In genomic region chr9:35756275-35756742, GRCh38 we compare ENCODE assay signal across 6 cellular contexts. TPM values are rescaled to one million over a fixed set of nuclear protein-coding genes. Genes with fewer than 3 reads are reported as not detected.
DNase-seq lines count a peak whose midpoint lies in the region; TF ChIP-seq lines count a peak whose summit lies in the region.

No MANE protein-coding gene starts in this region.

- intact Hi-C loops in cardiac septum (cut with DNase I) = no loop called here
- intact Hi-C loops in activated naive CD4-positive, alpha-beta T cell treated with anti-CD3 and anti-CD28 coated beads for 36 hours (cut with micrococcal nuclease) = loop anchor here (1.0 to 2.0 kb wide), 3 partner anchors 24 to 72 kb away; partner anchors contain the start of genes CREB3, FAM221B, HINT2 and TLN1
- intact Hi-C loops in vagina (cut with DNase I) = loop anchor here (10.0 kb wide), 1 partner anchor 1438 kb away; no protein-coding TSS in a partner anchor

- H3K4me1 Mint-ChIP-seq in activated naive CD4-positive, alpha-beta T cell treated with anti-CD3 and anti-CD28 coated beads for 36 hours (ENCODE audit: low read depth) = peaks cover 33% of the 10 kb centered on the region

- no peaks in the 10 kb centered on the region for H3K27me3 Mint-ChIP-seq in activated naive CD4-positive, alpha-beta T cell treated with anti-CD3 and anti-CD28 coated beads for 36 hours (ENCODE audit: low read depth)

- H3K36me3 ChIP-seq in cardiac muscle cell = peaks cover 18% of the 10 kb centered on the region
- H3K36me3 ChIP-seq in vagina = peaks cover 0 to 31% of the 10 kb centered on the region in 2 donors

- H3K4me3 Mint-ChIP-seq in activated naive CD4-positive, alpha-beta T cell treated with anti-CD3 and anti-CD28 coated beads for 36 hours = peak overlapping the region; percentile 94

- TF ChIP-seq POLR2A in vagina (IDR thresholded peaks at IDR 0.05) = no peak

- no peaks in the 10 kb centered on the region for H3K27me3 ChIP-seq in cardiac muscle cell
- no peaks in the 10 kb centered on the region for H3K27me3 ChIP-seq in vagina

- no peaks in the 10 kb centered on the region for H3K9me3 Mint-ChIP-seq in activated naive CD4-positive, alpha-beta T cell treated with anti-CD3 and anti-CD28 coated beads for 36 hours

- TF ChIP-seq CTCF in cardiac muscle cell (IDR thresholded peaks at IDR 0.05; ENCODE audit: low read depth, low read length) = peak; percentile 59
- peak in 1 of 3 experiments; percentile 32 for TF ChIP-seq CTCF in vagina (IDR thresholded peaks at IDR 0.05)

- H3K36me3 Mint-ChIP-seq in activated naive CD4-positive, alpha-beta T cell treated with anti-CD3 and anti-CD28 coated beads for 36 hours (ENCODE audit: low read depth) = peaks cover 11% of the 10 kb centered on the region

- peaks cover 6% of the 10 kb centered on the region for H3K4me1 ChIP-seq in cardiac muscle cell (ENCODE audit: low read depth)
- H3K4me1 ChIP-seq in vagina = peaks cover 23% of the 10 kb centered on the region

- H3K4me3 ChIP-seq in cardiac muscle cell = peak overlapping the region; percentile 72
- peak overlapping the region; percentile 47 to 53 for H3K4me3 ChIP-seq in vagina

- peak overlapping the region; percentile 89 for H3K27ac ChIP-seq in cardiac muscle cell
- H3K27ac ChIP-seq in vagina = peak overlapping the region; percentile 70

- CTCF ChIA-PET in activated naive CD4-positive, alpha-beta T cell treated with anti-CD3 and anti-CD28 coated beads for 36 hours (lab: Charles Lee) = interaction anchor here (0.6 to 3.8 kb wide), 17 partner anchors 9 to 151 kb away, joined by 3 to 32 read pairs (median 4); partner anchors contain the start of genes CREB3, GBA2, RGP1 and TLN1

- H3K27ac Mint-ChIP-seq in activated naive CD4-positive, alpha-beta T cell treated with anti-CD3 and anti-CD28 coated beads for 36 hours = peak overlapping the region; percentile 95

- no peaks in the 10 kb centered on the region for H3K9me3 ChIP-seq in cardiac muscle cell (ENCODE audit: low read depth)
- H3K9me3 ChIP-seq in vagina = no peaks in the 10 kb centered on the region

- DNase-seq in cardiac muscle cell (ENCODE audit: low read depth in 1 of 2, low spot score in 1 of 2) (peak; percentile 26 to 62), cardiac septum (ENCODE audit: low spot score) (no peak), medulla oblongata (ENCODE audit: extremely low spot score) (peak; percentile 68), vagina (ENCODE audit: extremely low spot score in 2 of 2) (no peak), midbrain (lab: John Stamatoyannopoulos, UW) (no peak)
- peak; percentile 92 for DNase-seq in activated naive CD4-positive, alpha-beta T cell treated with anti-CD3 and anti-CD28 coated beads for 36 hours

RNA-seq across cellular contexts. Expression of gene MSMP, which starts 2.2 kb away (rescaled TPM):
- total RNA-seq in cardiac muscle cell (not detected in 2 replicates), cardiac septum (not detected), vagina (not detected)
- polyA plus RNA-seq in cardiac muscle cell = not detected in 2 replicates
- total RNA-seq in activated naive CD4-positive, alpha-beta T cell treated with anti-CD3 and anti-CD28 coated beads for 36 hours = under 1 TPM in 1 of 2 experiments, not detected in 1; 0.45 TPM

RNA-seq across cellular contexts. Expression of gene RGP1, which starts 7.2 kb away (rescaled TPM):
- total RNA-seq in cardiac muscle cell (24.1 and 30.4 TPM in 2 replicates), cardiac septum (40.0 TPM), vagina (16.2 TPM)
- 17.9 and 21.8 TPM in 2 replicates for polyA plus RNA-seq in cardiac muscle cell
- 10 to 100 TPM; 12.0 to 13.3 TPM for total RNA-seq in activated naive CD4-positive, alpha-beta T cell treated with anti-CD3 and anti-CD28 coated beads for 36 hours

RNA-seq across cellular contexts. Expression of gene GBA2, which starts 7.3 kb away (rescaled TPM):
- total RNA-seq in cardiac muscle cell (132 and 157 TPM in 2 replicates), cardiac septum (98.6 TPM), vagina (77.3 TPM)
- 135 and 140 TPM in 2 replicates for polyA plus RNA-seq in cardiac muscle cell
- total RNA-seq in activated naive CD4-positive, alpha-beta T cell treated with anti-CD3 and anti-CD28 coated beads for 36 hours = 10 to 100 TPM; 20.3 to 22.7 TPM

RNA-seq across cellular contexts. Expression of gene CREB3, which starts 23.8 kb away (rescaled TPM):
- 45.7 and 51.5 TPM in 2 replicates for total RNA-seq in cardiac muscle cell
- polyA plus RNA-seq in cardiac muscle cell = 62.3 and 84.2 TPM in 2 replicates
- total RNA-seq in cardiac septum = 25.0 TPM
- 10 to 100 TPM; 13.7 to 13.8 TPM for total RNA-seq in activated naive CD4-positive, alpha-beta T cell treated with anti-CD3 and anti-CD28 coated beads for 36 hours
- 35.1 TPM for total RNA-seq in vagina

RNA-seq across cellular contexts. Expression of gene TLN1, which starts 24.3 kb away (rescaled TPM):
- total RNA-seq in cardiac muscle cell = 172 and 178 TPM in 2 replicates
- polyA plus RNA-seq in cardiac muscle cell = 96.0 and 98.0 TPM in 2 replicates
- total RNA-seq in cardiac septum = 291 TPM
- 100 to 1,000 TPM; 190 TPM for total RNA-seq in activated naive CD4-positive, alpha-beta T cell treated with anti-CD3 and anti-CD28 coated beads for 36 hours
- total RNA-seq in vagina = 268 TPM

Comparison
In these comparisons a context has a peak if more than half of its experiments do, and no peak if none do; other contexts are left out.
1. DNase-seq: peak in cardiac muscle cell (2 of 2), activated naive CD4-positive, alpha-beta T cell treated with anti-CD3 and anti-CD28 coated beads for 36 hours (single experiment) and medulla oblongata (single experiment); none in cardiac septum (single experiment), vagina (0 of 2) and midbrain (single experiment).